Comparison of ENCODE assay signal across 34 cellular contexts in genomic region chr4:162685401-162685800, GRCh38.
"Had no signal": no experiment of that assay in that cellular context is flagged by ENCODE, and none has a peak within 500 bp of the region (broad histone marks: within the 10 kb centered on the region; RNA-seq: fewer than 3 reads in every experiment).

No MANE protein-coding gene starts in this region.

- H3K36me3 Mint-ChIP-seq: activated CD4-positive, alpha-beta memory T cell treated with anti-CD3 and anti-CD28 coated beads for 36 hours; activated CD8-positive, alpha-beta memory T cell treated with anti-CD3 and anti-CD28 coated beads, Interleukin-2, amount 10 ng/mL, durations not matched to agents 7 days and 5 days; activated naive CD4-positive, alpha-beta T cell treated with anti-CD3 and anti-CD28 coated beads, Interleukin-2, amount 10 ng/mL, durations not matched to agents 7 days and 5 days; activated naive CD4-positive, alpha-beta T cell treated with anti-CD3 and anti-CD28 coated beads, Interleukin-2, amount 50 U/mL, for 72 hours; activated naive CD8-positive, alpha-beta T cell treated with anti-CD3 and anti-CD28 coated beads, Interleukin-2, amount 10 ng/mL, durations not matched to agents 7 days and 5 days had no signal

- H3K9me3 ChIP-seq: colonic mucosa, esophagus squamous epithelium had no signal

- H3K27me3 Mint-ChIP-seq: activated B cell treated with CpG ODN at 0.5 μM for 24 hours; activated CD4-positive, alpha-beta memory T cell treated with anti-CD3 and anti-CD28 coated beads for 36 hours; activated CD8-positive, alpha-beta memory T cell treated with anti-CD3 and anti-CD28 coated beads, Interleukin-2, amount 10 ng/mL, durations not matched to agents 7 days and 5 days; activated naive CD4-positive, alpha-beta T cell treated with anti-CD3 and anti-CD28 coated beads, Interleukin-2, amount 10 ng/mL, durations not matched to agents 7 days and 5 days; activated naive CD8-positive, alpha-beta T cell treated with anti-CD3 and anti-CD28 coated beads, Interleukin-2, amount 10 ng/mL, durations not matched to agents 7 days and 5 days; activated T-cell treated with anti-CD3 and anti-CD28 coated beads, Interleukin-2, amount 50 U/mL, for 24 hours; T-helper 17 cell had no signal

- ATAC-seq: activated CD4-positive, CD25-positive, alpha-beta regulatory T cell treated with anti-CD3 and anti-CD28 coated beads, Interleukin-2, amount 50 U/mL, for 24 hours; activated CD8-positive, alpha-beta memory T cell treated with anti-CD3 and anti-CD28 coated beads, Interleukin-2, amount 10 ng/mL, durations not matched to agents 7 days and 5 days; activated CD8-positive, alpha-beta T cell treated with anti-CD3 and anti-CD28 coated beads, Interleukin-2, amount 10 ng/mL, durations not matched to agents 7 days and 5 days; activated naive CD4-positive, alpha-beta T cell treated with anti-CD3 and anti-CD28 coated beads, Interleukin-2, amount 50 U/mL, for 72 hours; activated T-cell treated with anti-CD3 and anti-CD28 coated beads, Interleukin-2, amount 50 U/mL, for 72 hours; heart left ventricle; T-helper 17 cell had no signal

- H3K27me3 ChIP-seq: brain microvascular endothelial cell, colonic mucosa, esophagus squamous epithelium, heart left ventricle had no signal

- H3K36me3 ChIP-seq: brain microvascular endothelial cell, colonic mucosa, esophagus squamous epithelium, heart left ventricle, WERI-Rb-1 had no signal

- FAIRE-seq: astrocyte, endometrium, endothelial cell of umbilical vein, frontal cortex had no signal

- H3K27ac Mint-ChIP-seq: activated B cell treated with CpG ODN at 0.5 μM for 24 hours; activated CD4-positive, alpha-beta memory T cell treated with anti-CD3 and anti-CD28 coated beads for 36 hours; activated CD8-positive, alpha-beta memory T cell treated with anti-CD3 and anti-CD28 coated beads, Interleukin-2, amount 10 ng/mL, durations not matched to agents 7 days and 5 days; activated CD8-positive, alpha-beta T cell treated with anti-CD3 and anti-CD28 coated beads, Interleukin-2, amount 10 ng/mL, durations not matched to agents 7 days and 5 days; activated naive CD4-positive, alpha-beta T cell treated with anti-CD3 and anti-CD28 coated beads, Interleukin-2, amount 10 ng/mL, durations not matched to agents 7 days and 5 days; activated naive CD4-positive, alpha-beta T cell treated with anti-CD3 and anti-CD28 coated beads, Interleukin-2, amount 50 U/mL, for 72 hours; activated naive CD8-positive, alpha-beta T cell treated with anti-CD3 and anti-CD28 coated beads, Interleukin-2, amount 10 ng/mL, durations not matched to agents 7 days and 5 days; activated T-cell treated with anti-CD3 and anti-CD28 coated beads, Interleukin-2, amount 50 U/mL, for 24 hours; activated T-cell treated with anti-CD3 and anti-CD28 coated beads, Interleukin-2, amount 50 U/mL, for 72 hours; T-helper 17 cell; T-helper 2 cell treated with Interferon-gamma antibody and Interleukin-4, amounts not matched to agents 5 μg/mL and 100 μg/mL, for 36 hours had no signal

- H3K4me3 Mint-ChIP-seq: activated B cell treated with CpG ODN at 0.5 μM for 24 hours; activated CD4-positive, alpha-beta memory T cell treated with anti-CD3 and anti-CD28 coated beads for 36 hours; activated CD8-positive, alpha-beta memory T cell treated with anti-CD3 and anti-CD28 coated beads, Interleukin-2, amount 10 ng/mL, durations not matched to agents 7 days and 5 days; activated CD8-positive, alpha-beta T cell treated with anti-CD3 and anti-CD28 coated beads, Interleukin-2, amount 10 ng/mL, durations not matched to agents 7 days and 5 days; activated naive CD4-positive, alpha-beta T cell treated with anti-CD3 and anti-CD28 coated beads, Interleukin-2, amount 10 ng/mL, durations not matched to agents 7 days and 5 days; activated naive CD8-positive, alpha-beta T cell treated with anti-CD3 and anti-CD28 coated beads, Interleukin-2, amount 10 ng/mL, durations not matched to agents 7 days and 5 days; activated T-cell treated with anti-CD3 and anti-CD28 coated beads, Interleukin-2, amount 50 U/mL, for 24 hours; activated T-cell treated with anti-CD3 and anti-CD28 coated beads, Interleukin-2, amount 50 U/mL, for 72 hours; T-helper 17 cell; T-helper 2 cell treated with Interferon-gamma antibody and Interleukin-4, amounts not matched to agents 5 μg/mL and 100 μg/mL, for 36 hours had no signal

- H3K9me3 Mint-ChIP-seq: activated B cell treated with CpG ODN at 0.5 μM for 24 hours; activated CD4-positive, alpha-beta memory T cell treated with anti-CD3 and anti-CD28 coated beads for 36 hours; activated naive CD4-positive, alpha-beta T cell treated with anti-CD3 and anti-CD28 coated beads, Interleukin-2, amount 10 ng/mL, durations not matched to agents 7 days and 5 days; T-helper 2 cell treated with Interferon-gamma antibody and Interleukin-4, amounts not matched to agents 5 μg/mL and 100 μg/mL, for 36 hours had no signal

- H3K4me3 ChIP-seq: colonic mucosa, esophagus squamous epithelium, heart left ventricle had no signal

- H3K4me1 ChIP-seq: colonic mucosa, heart left ventricle had no signal

- DNase-seq: activated B cell treated with CpG ODN at 0.5 μM for 24 hours; activated CD4-positive, alpha-beta memory T cell treated with anti-CD3 and anti-CD28 coated beads for 36 hours; activated CD4-positive, alpha-beta T cell treated with anti-CD3 and anti-CD28 coated beads for 48 hours; activated CD4-positive, alpha-beta T cell treated with anti-CD3 and anti-CD28 coated beads, Interleukin-2, amount 50 U/mL, for 1 hour; activated CD8-positive, alpha-beta memory T cell treated with anti-CD3 and anti-CD28 coated beads, Interleukin-2, amount 10 ng/mL, durations not matched to agents 7 days and 5 days; activated CD8-positive, alpha-beta memory T cell treated with anti-CD3 and anti-CD28 coated beads, Interleukin-2, amount 50 U/mL, for 4 hours; activated CD8-positive, alpha-beta T cell treated with anti-CD3 and anti-CD28 coated beads, Interleukin-2, amount 10 ng/mL, durations not matched to agents 7 days and 5 days; activated gamma-delta T cell; activated naive CD4-positive, alpha-beta T cell; activated naive CD4-positive, alpha-beta T cell treated with anti-CD3 and anti-CD28 coated beads, Interleukin-2, amount 10 ng/mL, durations not matched to agents 7 days and 5 days; activated naive CD8-positive, alpha-beta T cell treated with anti-CD3 and anti-CD28 coated beads, Interleukin-2, amount 10 ng/mL, durations not matched to agents 7 days and 5 days; activated T-cell treated with anti-CD3 and anti-CD28 coated beads, Interleukin-2, amount 50 U/mL, for 24 hours; activated T-cell treated with anti-CD3 and anti-CD28 coated beads, Interleukin-2, amount 50 U/mL, for 72 hours; amniotic stem cell; anterior cingulate cortex; brain microvascular endothelial cell; caudate nucleus; colonic mucosa; effector CD8-positive, alpha-beta T cell; esophagus squamous epithelium; foreskin fibroblast; heart left ventricle; T-helper 1 cell; T-helper 17 cell; T1000; WERI-Rb-1 had no signal

- H3K4me1 Mint-ChIP-seq: activated B cell treated with CpG ODN at 0.5 μM for 24 hours; activated CD8-positive, alpha-beta memory T cell treated with anti-CD3 and anti-CD28 coated beads, Interleukin-2, amount 10 ng/mL, durations not matched to agents 7 days and 5 days; activated naive CD4-positive, alpha-beta T cell treated with anti-CD3 and anti-CD28 coated beads, Interleukin-2, amount 10 ng/mL, durations not matched to agents 7 days and 5 days; activated naive CD8-positive, alpha-beta T cell treated with anti-CD3 and anti-CD28 coated beads, Interleukin-2, amount 10 ng/mL, durations not matched to agents 7 days and 5 days; T-helper 17 cell had no signal

- H3K27ac ChIP-seq: brain microvascular endothelial cell, epithelial cell of prostate, esophagus squamous epithelium, heart left ventricle, WERI-Rb-1 had no signal
